Comparison of ENCODE assay signal across 8 cellular contexts in the genomic region with DNA sequence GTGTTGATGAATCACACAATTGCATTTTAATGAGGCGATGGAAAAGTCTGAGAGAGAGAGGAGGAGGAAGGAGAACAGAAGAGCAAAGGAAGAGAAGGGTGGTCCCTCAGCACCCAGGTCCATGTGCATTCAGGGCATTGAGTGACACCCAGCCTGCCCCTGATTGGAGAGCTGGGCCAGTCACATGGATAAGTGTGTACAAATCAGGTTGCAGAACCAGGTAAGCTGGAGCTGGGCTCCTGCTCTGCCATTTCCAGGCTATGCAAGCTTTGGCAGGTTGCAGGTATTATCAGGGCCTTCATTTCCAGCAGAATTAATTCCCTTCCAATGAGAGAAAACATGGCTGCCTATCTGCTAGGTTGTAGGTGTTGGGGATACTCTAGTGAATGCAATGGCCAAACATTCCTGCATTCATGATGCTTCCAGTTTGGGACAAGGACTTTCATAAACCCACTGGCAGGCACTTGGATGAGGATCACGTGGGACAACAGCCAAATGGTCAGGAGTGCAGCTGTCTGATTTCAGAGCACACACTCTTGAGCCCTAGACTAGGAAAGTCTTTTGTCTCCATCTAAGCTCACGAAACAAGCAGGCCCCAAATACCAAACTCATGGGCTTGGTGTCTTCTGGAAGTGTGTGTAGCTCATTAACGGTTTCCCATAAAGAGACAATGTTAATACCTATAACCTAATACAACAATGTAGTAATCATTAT.
"Had no signal": no experiment of that assay in that cellular context is flagged by ENCODE, and none has a peak within 500 bp of the region (broad histone marks: within the 10 kb centered on the region; RNA-seq: fewer than 3 reads in every experiment).

No MANE protein-coding gene starts in this region.

- DNase-seq: GM23248, H7, HFFc6, IMR-90, KBM-7 had no signal

- H3K9me3 Mint-ChIP-seq: HFFc6 had no signal

- H3K9me3 ChIP-seq: HAP-1 had no signal

- H3K4me3 ChIP-seq: GM23248, HAP-1 had no signal

- H3K27ac Mint-ChIP-seq: HFFc6 had no signal

- H3K36me3 ChIP-seq: HAP-1 had no signal

- ATAC-seq: HCT116 had no signal

- H3K9ac ChIP-seq: GM23248 had no signal

- H3K4me3 Mint-ChIP-seq: HFFc6 had no signal

- H3K4me1 ChIP-seq: HAP-1 had no signal

- FAIRE-seq: HTR-8/SVneo had no signal

- H3K27ac ChIP-seq: GM23248 had no signal

- H2AFZ ChIP-seq: GM23248 had no signal
